In genomic region chr7:143882020-143882610, GRCh38 we compare ENCODE assay signal across 9 cellular contexts. TPM values are rescaled to one million over a fixed set of nuclear protein-coding genes. Genes with fewer than 3 reads are reported as not detected.
DNase-seq lines count a peak whose midpoint lies in the region; TF ChIP-seq lines count a peak whose summit lies in the region.
"Had no signal": no experiment of that assay in that cellular context is flagged by ENCODE, and none has a peak within 500 bp of the region (broad histone marks: within the 10 kb centered on the region; RNA-seq: fewer than 3 reads in every experiment).

No MANE protein-coding gene starts in this region.

- peaks cover 6% of the 10 kb centered on the region for H3K36me3 Mint-ChIP-seq in activated T-helper 1 cell treated with anti-CD3 and anti-CD28 coated beads, Interleukin-12 subunit alpha, Interleukin-12 subunit beta, Interleukin-2, Interleukin-4 antibody, amounts not matched to agents 30 ng/mL and 10 ng/mL and 1 ng/mL, durations not matched to agents 14 hours and 24 hours and 36 hours (ENCODE audit: low read depth)

- H3K4me1 Mint-ChIP-seq in activated T-helper 1 cell treated with anti-CD3 and anti-CD28 coated beads, Interleukin-12 subunit alpha, Interleukin-12 subunit beta, Interleukin-2, Interleukin-4 antibody, amounts not matched to agents 30 ng/mL and 10 ng/mL and 1 ng/mL, durations not matched to agents 14 hours and 24 hours and 36 hours (ENCODE audit: low read depth), result peaks cover 5% of the 10 kb centered on the region

- WGBS in transverse colon (ENCODE audit: low coverage in 1 of 2), 2 donors, result 43 to 46% methylated on average over 4 to 23 of the region's 23 CpGs

- no peak for TF ChIP-seq EP300 in transverse colon (IDR thresholded peaks at IDR 0.05; ENCODE audit: low read depth)

- H3K4me1 ChIP-seq in mucosa of rectum (ENCODE audit: control insufficient read depth in 2 of 2, insufficient read depth in 2 of 2, low read length in 2 of 2) (peaks cover 0 to 3% of the 10 kb centered on the region in 2 donors), transverse colon (peaks cover 0 to 9% (median 4%) of the 10 kb centered on the region in 4 donors)

- peak; percentile 40 for DNase-seq in DMS79 (lab: John Stamatoyannopoulos, UW)
- DNase-seq in NCI-H82 treated with DMSO at 0.1 percent for 48 hours (lab: John Stamatoyannopoulos, UW; ENCODE audit: unreplicated experiment), result peak; percentile 32
- peak; percentile 64 for DNase-seq in fibroblast of mammary gland (ENCODE audit: low read depth)
- peak; percentile 45 for DNase-seq in transverse colon
- DNase-seq in activated T-helper 1 cell treated with anti-CD3 and anti-CD28 coated beads, Interleukin-12 subunit alpha, Interleukin-12 subunit beta, Interleukin-2, Interleukin-4 antibody, amounts not matched to agents 30 ng/mL and 10 ng/mL and 1 ng/mL, durations not matched to agents 14 hours and 24 hours and 36 hours (ENCODE audit: low spot score), result no peak
- no peak for DNase-seq in RPMI8226
- no peak for DNase-seq in activated CD8-positive, alpha-beta memory T cell treated with anti-CD3 and anti-CD28 coated beads for 24 hours

- H3K27me3 ChIP-seq in mucosa of rectum (ENCODE audit: control insufficient read depth in 2 of 2, insufficient read depth in 2 of 2, low read length in 2 of 2), result no peaks in the 10 kb centered on the region
- no peaks in the 10 kb centered on the region for H3K27me3 ChIP-seq in transverse colon

- intact Hi-C loops in transverse colon (cut with DNase I; ENCODE audit: low total_unique reads), result no loop called here
- intact Hi-C loops in activated T-helper 1 cell treated with anti-CD3 and anti-CD28 coated beads, Interleukin-12 subunit alpha, Interleukin-12 subunit beta, Interleukin-2, Interleukin-4 antibody, amounts not matched to agents 30 ng/mL and 10 ng/mL and 1 ng/mL, durations not matched to agents 14 hours and 24 hours and 36 hours (cut with micrococcal nuclease), result no loop called here

- H3K9me3 ChIP-seq in mucosa of rectum (ENCODE audit: control insufficient read depth in 2 of 2, low read length in 2 of 2), result no peaks in the 10 kb centered on the region
- H3K9me3 ChIP-seq in transverse colon, result no peaks in the 10 kb centered on the region

- in situ Hi-C loops in transverse colon (cut with MboI; ENCODE audit: low pct_ligation_motif_present in 1 of 4, low pct_unique_long_range_greater_than_20kb in 1 of 4, low sequenced_read_pairs in 3 of 4), result no loop called here

- H3K27ac ChIP-seq in mucosa of rectum (ENCODE audit: low read depth in 2 of 2, low read length in 2 of 2) (peak overlapping the region; percentile 39 to 48), transverse colon (peak overlapping the region; percentile 56 to 89 (median 72))

- H3K9me3 Mint-ChIP-seq in activated T-helper 1 cell treated with anti-CD3 and anti-CD28 coated beads, Interleukin-12 subunit alpha, Interleukin-12 subunit beta, Interleukin-2, Interleukin-4 antibody, amounts not matched to agents 30 ng/mL and 10 ng/mL and 1 ng/mL, durations not matched to agents 14 hours and 24 hours and 36 hours, result no peaks in the 10 kb centered on the region
- H3K9me3 Mint-ChIP-seq: dendritic cell treated with granulocyte-macrophage colony-stimulating factor and Interleukin-4, amounts not matched to agents 40 ng/mL and 50 ng/mL, for 4 days had no signal

- H3K4me3 ChIP-seq in fibroblast of mammary gland (ENCODE audit: control insufficient read depth, low read depth, low read length) (peak overlapping the region; percentile 77), mucosa of rectum (ENCODE audit: low read length in 2 of 2) (peak overlapping the region; percentile 44 to 67), transverse colon (peak overlapping the region; percentile 30 to 49 (median 46))

- TF ChIP-seq CTCF in fibroblast of mammary gland (conservative IDR thresholded peaks at IDR 0.05; ENCODE audit: control insufficient read depth, insufficient read depth, low read depth, low read length) (no peak), transverse colon (IDR thresholded peaks at IDR 0.05) (no peak)

- H3K4me3 Mint-ChIP-seq in activated T-helper 1 cell treated with anti-CD3 and anti-CD28 coated beads, Interleukin-12 subunit alpha, Interleukin-12 subunit beta, Interleukin-2, Interleukin-4 antibody, amounts not matched to agents 30 ng/mL and 10 ng/mL and 1 ng/mL, durations not matched to agents 14 hours and 24 hours and 36 hours, result no peak overlapping the region

- no peak overlapping the region for H3K27ac Mint-ChIP-seq in activated T-helper 1 cell treated with anti-CD3 and anti-CD28 coated beads, Interleukin-12 subunit alpha, Interleukin-12 subunit beta, Interleukin-2, Interleukin-4 antibody, amounts not matched to agents 30 ng/mL and 10 ng/mL and 1 ng/mL, durations not matched to agents 14 hours and 24 hours and 36 hours
- H3K27ac Mint-ChIP-seq: dendritic cell treated with granulocyte-macrophage colony-stimulating factor and Interleukin-4, amounts not matched to agents 40 ng/mL and 50 ng/mL, for 4 days had no signal

- TF ChIP-seq POLR2A in transverse colon (IDR thresholded peaks at IDR 0.05), result no peak

- peaks cover 39% of the 10 kb centered on the region for H3K27me3 Mint-ChIP-seq in activated T-helper 1 cell treated with anti-CD3 and anti-CD28 coated beads, Interleukin-12 subunit alpha, Interleukin-12 subunit beta, Interleukin-2, Interleukin-4 antibody, amounts not matched to agents 30 ng/mL and 10 ng/mL and 1 ng/mL, durations not matched to agents 14 hours and 24 hours and 36 hours (ENCODE audit: insufficient read depth)

- H3K9ac ChIP-seq in mucosa of rectum (ENCODE audit: low read depth in 1 of 2, low read length in 2 of 2), result no peak overlapping the region

- H3K36me3 ChIP-seq in mucosa of rectum (ENCODE audit: control insufficient read depth in 2 of 2, insufficient read depth in 2 of 2, low read length in 2 of 2) (peaks cover 0 to 3% of the 10 kb centered on the region in 2 donors), transverse colon (no peaks in the 10 kb centered on the region)

RNA-seq across cellular contexts. Expression of gene TCAF1, which starts 19.9 kb away (rescaled TPM):
- 10 to 100 TPM in 3 of 4 donors, 1 to 10 TPM in 1; 8.6 to 38.6 (median 33.1) TPM for total RNA-seq in transverse colon
- total RNA-seq in activated T-helper 1 cell treated with anti-CD3 and anti-CD28 coated beads, Interleukin-12 subunit alpha, Interleukin-12 subunit beta, Interleukin-2, Interleukin-4 antibody, amounts not matched to agents 30 ng/mL and 10 ng/mL and 1 ng/mL, durations not matched to agents 14 hours and 24 hours and 36 hours, result 13.1 and 13.8 TPM in 2 replicates

RNA-seq across cellular contexts. Expression of gene OR2F2, which starts 52.9 kb away (rescaled TPM):
- not detected for total RNA-seq in transverse colon
- total RNA-seq in activated T-helper 1 cell treated with anti-CD3 and anti-CD28 coated beads, Interleukin-12 subunit alpha, Interleukin-12 subunit beta, Interleukin-2, Interleukin-4 antibody, amounts not matched to agents 30 ng/mL and 10 ng/mL and 1 ng/mL, durations not matched to agents 14 hours and 24 hours and 36 hours, result not detected in 2 replicates

Comparison
In these comparisons a context has a peak if more than half of its experiments do, and no peak if none do; other contexts are left out.
1. DNase-seq: peak in DMS79 (single experiment), NCI-H82 treated with DMSO at 0.1 percent for 48 hours (single experiment), fibroblast of mammary gland (single experiment) and transverse colon (single experiment); none in activated T-helper 1 cell treated with anti-CD3 and anti-CD28 coated beads, Interleukin-12 subunit alpha, Interleukin-12 subunit beta, Interleukin-2, Interleukin-4 antibody, amounts not matched to agents 30 ng/mL and 10 ng/mL and 1 ng/mL, durations not matched to agents 14 hours and 24 hours and 36 hours (single experiment), RPMI8226 (single experiment) and activated CD8-positive, alpha-beta memory T cell treated with anti-CD3 and anti-CD28 coated beads for 24 hours (single experiment).
2. Peak in every context shown above with its lines, with median percentiles within 50 percentile points of each other: H3K4me3 ChIP-seq.